Comparison of ENCODE assay signal across 22 cellular contexts in the genomic region with DNA sequence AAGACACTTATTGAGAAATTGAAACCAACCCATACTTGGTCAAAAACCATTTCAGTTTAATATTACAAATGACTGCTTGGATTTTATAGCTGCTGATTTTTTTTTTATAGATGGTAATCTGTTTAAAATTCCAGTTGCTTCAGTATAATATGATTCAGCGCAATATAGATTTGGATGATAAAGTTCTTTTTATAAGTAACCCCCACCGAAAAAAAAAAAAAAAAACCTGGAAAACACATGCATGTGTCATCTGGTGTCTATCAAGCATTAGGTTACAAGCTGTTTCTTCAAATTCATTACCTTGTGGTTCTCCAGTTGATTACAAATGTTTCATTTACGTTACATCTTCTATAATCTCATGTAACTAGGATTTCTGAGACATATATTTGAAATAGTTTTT.
"Had no signal": no experiment of that assay in that cellular context is flagged by ENCODE, and none has a peak within 500 bp of the region (broad histone marks: within the 10 kb centered on the region; RNA-seq: fewer than 3 reads in every experiment).

No MANE protein-coding gene starts in this region.

- H3K27me3 ChIP-seq: MG63, Peyer's patch, SJSA1 had no signal

- H3K36me3 Mint-ChIP-seq: T-cell had no signal

- H3K4me1 ChIP-seq: Peyer's patch, SJSA1 had no signal

- H3K27ac Mint-ChIP-seq: T-cell; T-helper 1 cell treated with Interleukin-12 subunit alpha and Interleukin-12 subunit beta and Interleukin-4 antibody, amounts not matched to agents 30 μg/mL and 1 μg/mL, for 36 hours had no signal

- H3K36me3 ChIP-seq: MG63, Peyer's patch, SJSA1 had no signal

- H3K4me1 Mint-ChIP-seq: T-cell had no signal

- H3K27me3 Mint-ChIP-seq: T-cell had no signal

- H2AFZ ChIP-seq: PC-9 had no signal

- DNase-seq: KBM-7, MG63, NCI-H1092, NCI-H1105 treated with DMSO at 0.1 percent for 48 hours, NCI-H1436, NCI-H187, NCI-H2029, NCI-H2081 treated with DMSO at 0.1 percent for 48 hours, NCI-H2227 treated with DMSO at 0.1 percent for 48 hours, NCI-H510A, NCI-H524 treated with DMSO at 0.1 percent for 48 hours, NCI-H69, NCI-H774, OCI-M1, PC-9, Peyer's patch, SHP77 treated with DMSO at 0.1 percent for 48 hours, SW 1271, T-cell had no signal

- H3K27ac ChIP-seq: PC-9, Peyer's patch, SJSA1 had no signal

- H3K4me3 ChIP-seq: MG63, PC-9, Peyer's patch, SJSA1 had no signal

- H3K9me3 ChIP-seq: MG63, Peyer's patch, SJSA1 had no signal

- ATAC-seq: Right ventricle myocardium inferior, T-cell had no signal

- H3K4me2 ChIP-seq: PC-9 had no signal

- H3K4me3 Mint-ChIP-seq: T-cell; T-helper 1 cell treated with Interleukin-12 subunit alpha and Interleukin-12 subunit beta and Interleukin-4 antibody, amounts not matched to agents 30 μg/mL and 1 μg/mL, for 36 hours had no signal
